ENCODE assay signal across 23 cellular contexts in the genomic region with DNA sequence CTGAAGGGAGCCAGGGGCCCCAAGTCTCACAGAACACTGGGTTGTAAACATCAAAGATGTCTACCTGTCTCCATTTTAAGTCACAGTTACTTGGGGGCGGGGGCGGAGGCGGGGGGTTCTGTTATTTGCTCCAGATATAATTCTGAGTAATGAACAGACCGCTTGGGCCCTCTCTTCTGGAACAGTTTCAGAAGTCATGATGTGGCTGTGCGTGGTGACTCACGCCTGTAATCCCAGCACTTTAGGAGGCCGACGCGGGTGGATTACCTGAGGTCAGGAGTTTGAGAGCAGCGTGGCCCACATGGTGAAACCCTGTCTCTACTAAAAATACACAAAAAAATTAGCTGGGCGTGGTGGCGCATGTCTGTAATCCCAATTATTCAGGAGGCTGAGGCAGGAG.
DNase-seq lines count a peak whose midpoint lies in the region; ATAC-seq and TF ChIP-seq lines count a peak whose summit lies in the region.
"Had no signal": no experiment of that assay in that cellular context is flagged by ENCODE, and none has a peak within 500 bp of the region (broad histone marks: within the 10 kb centered on the region; RNA-seq: fewer than 3 reads in every experiment).

No MANE protein-coding gene starts in this region.

- H3K36me3 ChIP-seq in mammary epithelial cell (ENCODE audit: insufficient read depth, low read length) (no peaks in the 10 kb centered on the region), hepatocyte (replicated peaks; ENCODE audit: insufficient read depth, low read depth) (no peaks in the 10 kb centered on the region)
- H3K36me3 ChIP-seq: SJSA1 had no signal

- H3K27me3 Mint-ChIP-seq in MCF 10A (ENCODE audit: insufficient read depth, unreplicated experiment), result no peaks in the 10 kb centered on the region

- BruUV-seq in MCF 10A (replicated peaks; lab: Mats Ljungman, UMichigan) (no TSS peak), mammary epithelial cell (replicated peaks; lab: Mats Ljungman, UMichigan) (no TSS peak)

- H3K4me2 ChIP-seq in mammary epithelial cell (ENCODE audit: insufficient read depth, low read depth, low read length), result no peak overlapping the region
- no peak overlapping the region for H3K4me2 ChIP-seq in hepatocyte
- H3K4me2 ChIP-seq: KMS-11 had no signal

- H3K9me3 Mint-ChIP-seq in MCF 10A (ENCODE audit: unreplicated experiment), result no peaks in the 10 kb centered on the region
- H3K9me3 Mint-ChIP-seq: CD8-positive, alpha-beta T cell; T-helper 1 cell treated with Interleukin-12 subunit alpha and Interleukin-12 subunit beta and Interleukin-4 antibody, amounts not matched to agents 30 μg/mL and 1 μg/mL, for 36 hours had no signal

- intact Hi-C loops in MCF 10A (cut with micrococcal nuclease) (no loop called here), mammary epithelial cell (cut with micrococcal nuclease) (no loop called here), sciatic nerve (cut with DNase I) (no loop called here)

- H3K27ac Mint-ChIP-seq in MCF 10A (ENCODE audit: low read depth, unreplicated experiment), result no peak overlapping the region
- H3K27ac Mint-ChIP-seq: CD8-positive, alpha-beta T cell; T-helper 1 cell treated with Interleukin-12 subunit alpha and Interleukin-12 subunit beta and Interleukin-4 antibody, amounts not matched to agents 30 μg/mL and 1 μg/mL, for 36 hours had no signal

- DNase-seq in MCF 10A (ENCODE audit: unreplicated experiment) (peak; percentile 39), mammary epithelial cell (no peak), amniotic epithelial cell (ENCODE audit: low read depth) (peak; percentile 57), hepatocyte (ENCODE audit: low spot score) (peak; percentile 19), sciatic nerve (ENCODE audit: low spot score) (no peak), glomerular visceral epithelial cell (ENCODE audit: extremely low spot score) (no peak)
- DNase-seq: ACHN; C1 segment of cervical spinal cord; CD8-positive, alpha-beta T cell; H7; NCI-H1048; NCI-H1417 treated with DMSO at 0.1 percent for 48 hours; NCI-H187; NCI-H2227 treated with DMSO at 0.1 percent for 48 hours; NCI-H748 treated with DMSO at 0.1 percent for 48 hours had no signal

- no peaks in the 10 kb centered on the region for H3K9me2 ChIP-seq in hepatocyte (replicated peaks; ENCODE audit: insufficient read depth)

- TF ChIP-seq CTCF in MCF 10A (IDR thresholded peaks at IDR 0.05; ENCODE audit: unreplicated experiment) (no peak), mammary epithelial cell (conservative IDR thresholded peaks at IDR 0.05 in 1 of 2, IDR thresholded peaks at IDR 0.05 in 1 of 2; ENCODE audit: extremely low read depth in 1 of 2, insufficient read depth in 1 of 2, low read depth in 1 of 2, low read length in 2 of 2) (no peak), hepatocyte (IDR thresholded peaks at IDR 0.05; ENCODE audit: poor library complexity) (no peak)

- in situ Hi-C loops in mammary epithelial cell (cut with MboI; ENCODE audit: low sequenced_read_pairs in 2 of 2), result no loop called here

- CTCF ChIA-PET in MCF 10A (lab: Yijun Ruan, JAX) (interaction anchor here (0.7 kb wide), 1 partner anchor 42 kb away, joined by 3 read pairs; no protein-coding TSS in a partner anchor), mammary epithelial cell (lab: Charles Lee; ENCODE audit: low non-redundant PET) (no interaction called here)

- no peak overlapping the region for H3K27ac ChIP-seq in mammary epithelial cell (ENCODE audit: insufficient read depth, low read depth, low read length)
- H3K27ac ChIP-seq in hepatocyte, result peak overlapping the region; percentile 56
- H3K27ac ChIP-seq: 22Rv1, HL-60, KMS-11, SJSA1 had no signal

- H3K4me3 ChIP-seq in mammary epithelial cell (replicated peaks in 1 of 3; ENCODE audit: insufficient read depth in 1 of 3, low read depth in 2 of 3, low read length in 3 of 3), result no peak overlapping the region
- H3K4me3 ChIP-seq in hepatocyte, result no peak overlapping the region
- H3K4me3 ChIP-seq: SJSA1 had no signal

- H2AFZ ChIP-seq in mammary epithelial cell (ENCODE audit: low read depth, low read length), result no peak overlapping the region
- no peak overlapping the region for H2AFZ ChIP-seq in hepatocyte

- H3K36me3 Mint-ChIP-seq in MCF 10A (ENCODE audit: insufficient read depth, unreplicated experiment), result no peaks in the 10 kb centered on the region
- H3K36me3 Mint-ChIP-seq: CD8-positive, alpha-beta T cell had no signal

- H3K9me3 ChIP-seq in mammary epithelial cell (replicated peaks; ENCODE audit: insufficient read depth, low read length), result no peaks in the 10 kb centered on the region
- H3K9me3 ChIP-seq in hepatocyte (ENCODE audit: low read depth), result no peaks in the 10 kb centered on the region
- H3K9me3 ChIP-seq: SJSA1 had no signal

- WGBS in mammary epithelial cell (ENCODE audit: low coverage, missing lambda C conversion rate), result 60% methylated on average over 1 of the region's 12 CpGs
- WGBS in hepatocyte (ENCODE audit: low lambda C conversion rate, missing lambda C conversion rate), result 78% methylated on average over 12 of the region's 12 CpGs

- peaks cover under 1% of the 10 kb centered on the region for H3K4me1 Mint-ChIP-seq in MCF 10A (ENCODE audit: insufficient read depth, unreplicated experiment)

- H3K79me2 ChIP-seq in mammary epithelial cell (ENCODE audit: insufficient read depth, low read length) (no peaks in the 10 kb centered on the region), hepatocyte (no peaks in the 10 kb centered on the region)

- H3K27me3 ChIP-seq in mammary epithelial cell (ENCODE audit: insufficient read depth, low read length) (no peaks in the 10 kb centered on the region), hepatocyte (no peaks in the 10 kb centered on the region)
- H3K27me3 ChIP-seq: SJSA1 had no signal

- H3K4me1 ChIP-seq in mammary epithelial cell (ENCODE audit: insufficient read depth, low read length) (no peaks in the 10 kb centered on the region), hepatocyte (ENCODE audit: insufficient read depth) (peaks cover 6% of the 10 kb centered on the region)
- H3K4me1 ChIP-seq: SJSA1 had no signal

- no peak overlapping the region for H3K9ac ChIP-seq in mammary epithelial cell (ENCODE audit: insufficient read depth, low read length)
- H3K9ac ChIP-seq: KMS-11 had no signal

- POLR2A ChIA-PET in MCF 10A (lab: Yijun Ruan, JAX), result no interaction called here

- no peak overlapping the region for H3K4me3 Mint-ChIP-seq in MCF 10A (ENCODE audit: unreplicated experiment)
- H3K4me3 Mint-ChIP-seq: CD8-positive, alpha-beta T cell; T-helper 1 cell treated with Interleukin-12 subunit alpha and Interleukin-12 subunit beta and Interleukin-4 antibody, amounts not matched to agents 30 μg/mL and 1 μg/mL, for 36 hours had no signal

- no peak for ATAC-seq in GM18867 (IDR thresholded peaks at IDR 0.05; ENCODE audit: unreplicated experiment)
- ATAC-seq in HG02938 (IDR thresholded peaks at IDR 0.05; ENCODE audit: unreplicated experiment), result no peak
- ATAC-seq in sciatic nerve, result no peak
- ATAC-seq: CD8-positive, alpha-beta T cell; Panc1 had no signal

- dilution Hi-C loops in mammary epithelial cell (cut with HindIII; ENCODE audit: low sequenced_read_pairs), result no loop called here

- H4K20me1 ChIP-seq in mammary epithelial cell (ENCODE audit: insufficient read depth, low read length) (no peaks in the 10 kb centered on the region), hepatocyte (ENCODE audit: insufficient read depth, poor library complexity, severe bottlenecking) (no peaks in the 10 kb centered on the region)

Comparison
In these comparisons a context has a peak if more than half of its experiments do, and no peak if none do; other contexts are left out.
1. DNase-seq: peak in MCF 10A (single experiment), amniotic epithelial cell (single experiment) and hepatocyte (single experiment); none in mammary epithelial cell (single experiment), sciatic nerve (single experiment) and glomerular visceral epithelial cell (single experiment).